Comparison of ENCODE assay signal across 8 cellular contexts in genomic region chr16:80540516-80541305, GRCh38. TPM values are rescaled to one million over a fixed set of nuclear protein-coding genes. Genes with fewer than 3 reads are reported as not detected.
A peak's percentile ranks its signal among the peaks of the same experiment; 100 is the strongest.
DNase-seq lines count a peak whose midpoint lies in the region; ATAC-seq and TF ChIP-seq lines count a peak whose summit lies in the region.

Gene DYNLRB2 (plus strand): TSS chr16:80540993. CDS start chr16:80541077, 84 bp downstream.

- ATAC-seq in GM18909 (IDR thresholded peaks at IDR 0.05; ENCODE audit: poor library complexity, unreplicated experiment): peak; percentile 96
- ATAC-seq in HG03196 (IDR thresholded peaks at IDR 0.05; ENCODE audit: unreplicated experiment): peak; percentile 95
- peak; percentile 97 for ATAC-seq in lung (ENCODE audit: insufficient read depth, low FRiP score)

- H3K9me3 ChIP-seq in effector memory CD4-positive, alpha-beta T cell (ENCODE audit: control insufficient read depth, low read length): no peaks in the 10 kb centered on the region
- no peaks in the 10 kb centered on the region for H3K9me3 ChIP-seq in lung (ENCODE audit: control insufficient read depth in 2 of 2, insufficient read depth in 1 of 2, low read length in 1 of 2)

- TF ChIP-seq CTCF in AG04449 (IDR thresholded peaks at IDR 0.05; ENCODE audit: insufficient read depth, low read length, missing control alignments): no peak
- no peak for TF ChIP-seq CTCF in lung (IDR thresholded peaks at IDR 0.05; ENCODE audit: control extremely low read depth, extremely low read depth)

- peaks cover 13% of the 10 kb centered on the region for H3K4me1 ChIP-seq in effector memory CD4-positive, alpha-beta T cell (ENCODE audit: control insufficient read depth, insufficient read depth, low read length, poor library complexity, severe bottlenecking)
- peaks cover 0 to 2% of the 10 kb centered on the region in 2 donors for H3K4me1 ChIP-seq in lung (ENCODE audit: control insufficient read depth in 2 of 2, insufficient read depth in 2 of 2, low read length in 2 of 2)

- H3K27me3 ChIP-seq in effector memory CD4-positive, alpha-beta T cell (replicated peaks; ENCODE audit: control insufficient read depth, insufficient read depth, low read length, poor library complexity, severe bottlenecking): no peaks in the 10 kb centered on the region
- peaks cover 4% of the 10 kb centered on the region for H3K27me3 ChIP-seq in lung (ENCODE audit: control insufficient read depth, insufficient read depth)

- peak within 1 kb of the TSS; percentile 69 for H3K27ac ChIP-seq in effector memory CD4-positive, alpha-beta T cell (ENCODE audit: insufficient read depth, low read length, poor library complexity, severe bottlenecking)
- peak within 1 kb of the TSS in 1 of 2 donors; percentile 83 for H3K27ac ChIP-seq in lung (ENCODE audit: low read depth in 1 of 2, low read length in 1 of 2)

- peak; percentile 47 for DNase-seq in AG04449 (ENCODE audit: low read depth, low spot score)
- DNase-seq in NCI-H510A treated with DMSO at 0.1 percent for 48 hours (lab: John Stamatoyannopoulos, UW): peak; percentile 88
- peak; percentile 75 to 78 for DNase-seq in activated CD8-positive, alpha-beta memory T cell treated with anti-CD3 and anti-CD28 coated beads for 4 hours (ENCODE audit: low read depth in 2 of 2)
- DNase-seq in effector memory CD4-positive, alpha-beta T cell: peak; percentile 86 to 87 (median 86)
- DNase-seq in lung (ENCODE audit: low spot score): peak; percentile 94
- peak; percentile 74 to 81 (median 79) for DNase-seq in stimulated activated CD4-positive, alpha-beta T cell treated with anti-CD3 and anti-CD28 coated beads, TNF-alpha, amount 100 ng/mL, for 1 hour (ENCODE audit: low read depth in 3 of 3, low spot score in 1 of 3)

- CTCF ChIA-PET in AG04449 (lab: Yijun Ruan, JAX): interaction anchor here (1.1 to 4.1 kb wide), 3 partner anchors 14 to 284 kb away, joined by 3 to 34 read pairs (median 11); no protein-coding TSS in a partner anchor

- H3K36me3 ChIP-seq in effector memory CD4-positive, alpha-beta T cell (ENCODE audit: control insufficient read depth, insufficient read depth, low read length): no peaks in the 10 kb centered on the region
- no peaks in the 10 kb centered on the region for H3K36me3 ChIP-seq in lung (ENCODE audit: control insufficient read depth in 2 of 2, insufficient read depth in 2 of 2, low read length in 2 of 2)

- H3K4me3 ChIP-seq in AG04449 (ENCODE audit: low read depth, low read length) (peak within 1 kb of the TSS; percentile 83), lung (peak within 1 kb of the TSS; percentile 59)
- peak within 1 kb of the TSS; percentile 68 for H3K4me3 ChIP-seq in effector memory CD4-positive, alpha-beta T cell (ENCODE audit: insufficient read depth, low read depth, low read length, poor library complexity, severe bottlenecking)

- POLR2A ChIA-PET in AG04449 (lab: Yijun Ruan, JAX): no interaction called here

- 2 to 3% methylated on average over 55 of the region's 55 CpGs for WGBS in lung, 2 donors

RNA-seq across cellular contexts. Expression of gene DYNLRB2, which starts in this region (rescaled TPM):
- total RNA-seq in lung: 10 to 100 TPM; 17.0 to 20.9 TPM
- 10 to 100 TPM; 15.8 to 18.1 TPM for polyA plus RNA-seq in lung
